Comparison of ENCODE assay signal across 8 cellular contexts in genomic region chr12:3429523-3429922, GRCh38.
DNase-seq lines count a peak whose midpoint lies in the region; ATAC-seq, FAIRE-seq and TF ChIP-seq lines count a peak whose summit lies in the region.
"Not testable (repeated sequence)": the region's sequence is repeated elsewhere in the genome, so short reads cannot be mapped to it uniquely, and the experiment has no call there.

No MANE protein-coding gene starts in this region.

- not testable (repeated sequence) for H3K27me3 ChIP-seq in bronchial epithelial cell (ENCODE audit: control insufficient read depth, insufficient read depth, low read length); H1 (replicated peaks in 1 of 4; ENCODE audit: control insufficient read depth in 3 of 4, extremely low read depth in 1 of 4, insufficient read depth in 3 of 4, low read length in 3 of 4); endodermal cell (ENCODE audit: control insufficient read depth, insufficient read depth, low read length, poor library complexity, severe bottlenecking); right atrium auricular region

- H4K5ac ChIP-seq in H1 (ENCODE audit: insufficient read length, low read depth, low read length), result not testable (repeated sequence)

- H2BK5ac ChIP-seq in H1 (ENCODE audit: low read depth, low read length), result not testable (repeated sequence)

- H3K4me1 ChIP-seq in H1 (replicated peaks in 1 of 4; ENCODE audit: control insufficient read depth in 3 of 4, insufficient read depth in 4 of 4, low read length in 3 of 4), result peaks cover 2 to 13% (median 8%) of the 10 kb centered on the region in 4 experiments
- H3K4me1 ChIP-seq in endodermal cell (ENCODE audit: control insufficient read depth, insufficient read depth, low read length); right atrium auricular region: not testable (repeated sequence)

- not testable (repeated sequence) for H2AK5ac ChIP-seq in H1 (ENCODE audit: low read depth, low read length)

- WGBS in H1 (ENCODE audit: extremely low coverage in 1 of 2, insufficient coverage in 1 of 2, insufficient read length in 1 of 2, insufficient replicate concordance in 2 of 2, low coverage in 1 of 2, low lambda C conversion rate in 2 of 2, missing lambda C conversion rate in 1 of 2), 2 experiments, result 94% methylated on average over 5 of the region's 5 CpGs; no CpG with 5 or more reads in 1 of the 2 experiments
- WGBS in endodermal cell (ENCODE audit: insufficient coverage in 1 of 2, insufficient read length in 1 of 2), 2 experiments, result 93 to 100% methylated on average over 3 to 5 of the region's 5 CpGs

- not testable (repeated sequence) for H4K91ac ChIP-seq in H1 (replicated peaks; ENCODE audit: insufficient read length, low read length)

- H3K4ac ChIP-seq in H1 (replicated peaks; ENCODE audit: insufficient read length, low read depth, low read length), result not testable (repeated sequence)

- H3K27me3 Mint-ChIP-seq in endodermal cell (ENCODE audit: insufficient read depth); endothelial cell (ENCODE audit: unreplicated experiment); osteocyte (ENCODE audit: unreplicated experiment): not testable (repeated sequence)
- peaks cover 10 to 16% of the 10 kb centered on the region in 2 donors for H3K27me3 Mint-ChIP-seq in stimulated activated naive B cell treated with anti-CD40 and anti-IgM and Interleukin-4, amounts not matched to agents 10 μg/mL and 1 μg/mL and 100 μg/mL, for 72 hours

- peak; percentile 65 for FAIRE-seq in HTR-8/SVneo (lab: Jason Lieb, UNC)
- peak; percentile 96 for FAIRE-seq in bronchial epithelial cell (lab: Jason Lieb, UNC)
- FAIRE-seq in H1 (lab: Jason Lieb, UNC), result peak; percentile 36

- not testable (repeated sequence) for H3K4me3 Mint-ChIP-seq in endodermal cell; osteocyte (ENCODE audit: unreplicated experiment); stimulated activated naive B cell treated with anti-CD40 and anti-IgM and Interleukin-4, amounts not matched to agents 10 μg/mL and 1 μg/mL and 100 μg/mL, for 72 hours
- peak overlapping the region; percentile 57 for H3K4me3 Mint-ChIP-seq in endothelial cell (ENCODE audit: unreplicated experiment)

- peaks cover 34% of the 10 kb centered on the region for H3K4me1 Mint-ChIP-seq in endodermal cell
- H3K4me1 Mint-ChIP-seq in endothelial cell (ENCODE audit: unreplicated experiment), result peaks cover 25% of the 10 kb centered on the region
- not testable (repeated sequence) for H3K4me1 Mint-ChIP-seq in osteocyte (ENCODE audit: unreplicated experiment); stimulated activated naive B cell treated with anti-CD40 and anti-IgM and Interleukin-4, amounts not matched to agents 10 μg/mL and 1 μg/mL and 100 μg/mL, for 72 hours

- not testable (repeated sequence) for H3K9me3 ChIP-seq in H1 (ENCODE audit: insufficient read depth in 2 of 2, low read depth in 1 of 2, low read length in 1 of 2); right atrium auricular region
- H3K9me3 ChIP-seq in endodermal cell (ENCODE audit: control insufficient read depth, low read length), result peaks cover 27% of the 10 kb centered on the region

- H2BK120ac ChIP-seq in H1 (replicated peaks; ENCODE audit: low read depth, low read length), result not testable (repeated sequence)

- H3K9ac ChIP-seq in H1 (replicated peaks in 1 of 4; ENCODE audit: extremely low read depth in 1 of 4, low read depth in 3 of 4, low read length in 3 of 4); endodermal cell (ENCODE audit: extremely low read depth, low read length, poor library complexity, severe bottlenecking): not testable (repeated sequence)

- H3K79me2 ChIP-seq in H1 (ENCODE audit: control insufficient read depth in 1 of 2, insufficient read depth in 2 of 2, low read length in 2 of 2), result not testable (repeated sequence)

- ATAC-seq in stimulated activated naive B cell treated with anti-CD40 and anti-IgM and Interleukin-4, amounts not matched to agents 10 μg/mL and 1 μg/mL and 100 μg/mL, for 72 hours (replicated peaks), result not testable (repeated sequence)

- not testable (repeated sequence) for H3K27ac Mint-ChIP-seq in endodermal cell; endothelial cell (ENCODE audit: unreplicated experiment); osteocyte (ENCODE audit: unreplicated experiment)
- H3K27ac Mint-ChIP-seq in stimulated activated naive B cell treated with anti-CD40 and anti-IgM and Interleukin-4, amounts not matched to agents 10 μg/mL and 1 μg/mL and 100 μg/mL, for 72 hours, result peak overlapping the region; percentile 3

- CTCF ChIA-PET in H1 (lab: Charles Lee; ENCODE audit: partially characterized antibody), result not testable (repeated sequence)

- peaks cover 34% of the 10 kb centered on the region for H3K9me3 Mint-ChIP-seq in endodermal cell
- not testable (repeated sequence) for H3K9me3 Mint-ChIP-seq in endothelial cell (ENCODE audit: unreplicated experiment); osteocyte (ENCODE audit: unreplicated experiment); stimulated activated naive B cell treated with anti-CD40 and anti-IgM and Interleukin-4, amounts not matched to agents 10 μg/mL and 1 μg/mL and 100 μg/mL, for 72 hours

- not testable (repeated sequence) for TF ChIP-seq RAD21 in H1 (IDR thresholded peaks at IDR 0.05 in 1 of 2, conservative IDR thresholded peaks at IDR 0.05 in 1 of 2; ENCODE audit: low read depth in 2 of 2, low read length in 2 of 2)

- not testable (repeated sequence) for TF ChIP-seq EP300 in H1 (IDR thresholded peaks at IDR 0.05; ENCODE audit: borderline replicate concordance in 1 of 2, low read depth in 2 of 2, low read length in 2 of 2)

- H3K36me3 Mint-ChIP-seq in endodermal cell (ENCODE audit: low read depth), result peaks cover 22% of the 10 kb centered on the region
- peaks cover 15% of the 10 kb centered on the region for H3K36me3 Mint-ChIP-seq in endothelial cell (ENCODE audit: low read depth, unreplicated experiment)
- not testable (repeated sequence) for H3K36me3 Mint-ChIP-seq in osteocyte (ENCODE audit: unreplicated experiment); stimulated activated naive B cell treated with anti-CD40 and anti-IgM and Interleukin-4, amounts not matched to agents 10 μg/mL and 1 μg/mL and 100 μg/mL, for 72 hours

- not testable (repeated sequence) for H3K27ac ChIP-seq in H1 (ENCODE audit: low read depth, low read length); endodermal cell (ENCODE audit: low read depth, low read length); right atrium auricular region

- H3K4me2 ChIP-seq in H1 (ENCODE audit: insufficient read depth in 1 of 2, low read depth in 2 of 2, low read length in 2 of 2), result not testable (repeated sequence)

- POLR2A ChIA-PET in H1 (lab: Charles Lee; ENCODE audit: partially characterized antibody), result not testable (repeated sequence)

- H2BK12ac ChIP-seq in H1 (ENCODE audit: low read depth, low read length), result not testable (repeated sequence)

- H4K8ac ChIP-seq in H1 (ENCODE audit: extremely low read depth, insufficient read depth, low read length), result not testable (repeated sequence)

- not testable (repeated sequence) for H2BK20ac ChIP-seq in H1 (ENCODE audit: low read length)

- H3K4me3 ChIP-seq in bronchial epithelial cell (ENCODE audit: low read depth, low read length); H1 (ENCODE audit: extremely low read depth in 1 of 4, insufficient read depth in 2 of 4, low read depth in 3 of 4, low read length in 4 of 4); right atrium auricular region: not testable (repeated sequence)
- peak overlapping the region; percentile 59 for H3K4me3 ChIP-seq in endodermal cell (ENCODE audit: low read length)

- not testable (repeated sequence) for TF ChIP-seq POLR2A in H1 (IDR thresholded peaks at IDR 0.05; ENCODE audit: control extremely low read depth in 1 of 2, low read depth in 2 of 2, low read length in 2 of 2)

- not testable (repeated sequence) for H3K23ac ChIP-seq in H1 (ENCODE audit: insufficient read length)

- H3K79me1 ChIP-seq in H1 (ENCODE audit: low read depth, low read length), result not testable (repeated sequence)

- H2BK15ac ChIP-seq in H1 (ENCODE audit: low read length), result not testable (repeated sequence)

- not testable (repeated sequence) for H3K18ac ChIP-seq in H1 (ENCODE audit: extremely low read depth, low read length)

- H3K36me3 ChIP-seq in bronchial epithelial cell (ENCODE audit: control insufficient read depth, insufficient read depth, low read length); H1 (ENCODE audit: control insufficient read depth in 2 of 4, insufficient read depth in 4 of 4, low read length in 3 of 4); endodermal cell (ENCODE audit: control insufficient read depth, insufficient read depth, low read length); right atrium auricular region: not testable (repeated sequence)

- H3K56ac ChIP-seq in H1 (replicated peaks; ENCODE audit: insufficient read length, low read depth, low read length), result not testable (repeated sequence)

- not testable (repeated sequence) for H2AFZ ChIP-seq in H1 (ENCODE audit: low read length)

- H3K23me2 ChIP-seq in H1 (ENCODE audit: low read depth, low read length), result not testable (repeated sequence)

- DNase-seq in HTR-8/SVneo (ENCODE audit: insufficient read length, low spot score); bronchial epithelial cell (ENCODE audit: low read depth); H1 (ENCODE audit: low read depth in 1 of 2, low spot score in 2 of 2); endodermal cell; endothelial cell (ENCODE audit: low spot score); stimulated activated naive B cell treated with anti-CD40 and anti-IgM and Interleukin-4, amounts not matched to agents 10 μg/mL and 1 μg/mL and 100 μg/mL, for 72 hours: not testable (repeated sequence)
- DNase-seq in right atrium auricular region (ENCODE audit: low spot score), result peak; percentile 50
- DNase-seq in osteocyte (ENCODE audit: extremely low spot score, unreplicated experiment), result peak; percentile 51

- H3K14ac ChIP-seq in H1 (ENCODE audit: insufficient read length), result not testable (repeated sequence)

- not testable (repeated sequence) for TF ChIP-seq CTCF in bronchial epithelial cell (IDR thresholded peaks at IDR 0.05; ENCODE audit: insufficient read depth, low read length, severe bottlenecking); H1 (IDR thresholded peaks at IDR 0.05; ENCODE audit: control extremely low read depth in 1 of 3, insufficient read depth in 1 of 3, low read depth in 1 of 3, low read length in 3 of 3); endodermal cell (conservative IDR thresholded peaks at IDR 0.05); endothelial cell (IDR thresholded peaks at IDR 0.05; ENCODE audit: unreplicated experiment); right atrium auricular region (IDR thresholded peaks at IDR 0.05); osteocyte (IDR thresholded peaks at IDR 0.05)

- H4K20me1 ChIP-seq in H1 (replicated peaks in 1 of 2; ENCODE audit: control insufficient read depth in 1 of 2, insufficient read depth in 2 of 2, low read length in 2 of 2), result not testable (repeated sequence)
